8 cellular contexts compared by ENCODE assay signal in the genomic region with DNA sequence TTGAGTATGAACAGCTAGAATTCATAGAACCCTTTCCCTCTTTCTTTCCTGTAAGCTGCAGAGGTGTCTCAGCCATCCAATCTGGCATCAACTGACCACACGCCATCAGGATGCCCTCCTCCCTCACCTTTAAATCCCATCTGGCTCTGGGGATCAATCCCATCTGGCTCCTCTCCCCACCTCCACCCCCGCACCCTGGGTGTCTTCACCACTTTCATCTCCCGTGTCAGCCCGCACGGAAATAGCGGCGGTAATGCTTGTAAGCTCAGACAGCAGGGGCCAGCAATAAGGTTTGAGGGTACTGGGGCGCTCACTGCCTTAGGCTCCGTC. TPM values are rescaled to one million over a fixed set of nuclear protein-coding genes. Genes with fewer than 3 reads are reported as not detected.
A peak's percentile ranks its signal among the peaks of the same experiment; 100 is the strongest.
DNase-seq lines count a peak whose midpoint lies in the region; ATAC-seq and TF ChIP-seq lines count a peak whose summit lies in the region.

No MANE protein-coding gene starts in this region.

- no peaks in the 10 kb centered on the region for H3K79me2 ChIP-seq in Loucy (ENCODE audit: insufficient read depth, low read length)

- TF ChIP-seq CTCF in CD4-positive, alpha-beta T cell (IDR thresholded peaks at IDR 0.05) = no peak
- TF ChIP-seq CTCF in Loucy (conservative IDR thresholded peaks at IDR 0.05; ENCODE audit: low read length) = no peak
- no peak for TF ChIP-seq CTCF in brain microvascular endothelial cell (IDR thresholded peaks at IDR 0.05; ENCODE audit: low read depth, low read length, missing control alignments)

- peak overlapping the region; percentile 88 for H3K4me3 Mint-ChIP-seq in CD4-positive, alpha-beta T cell

- H3K4me1 Mint-ChIP-seq in CD4-positive, alpha-beta T cell (ENCODE audit: low read depth) = peaks cover 63% of the 10 kb centered on the region

- intact Hi-C loops in CD4-positive, alpha-beta T cell (cut with DNase I, micrococcal nuclease) = loop anchor here (2.0 to 10.0 kb wide), 3 partner anchors 35 to 688 kb away; a partner anchor contains a TSS

- peaks cover 66% of the 10 kb centered on the region for H3K36me3 Mint-ChIP-seq in CD4-positive, alpha-beta T cell (ENCODE audit: low read depth)

- H3K9me3 Mint-ChIP-seq in CD4-positive, alpha-beta T cell = no peaks in the 10 kb centered on the region

- peak overlapping the region; percentile 96 for H3K27ac Mint-ChIP-seq in CD4-positive, alpha-beta T cell

- peak overlapping the region; percentile 34; the same call in 1 of the 2 replicates for H2AFZ ChIP-seq in Loucy (ENCODE audit: low read length)

- H3K27me3 ChIP-seq in CD4-positive, alpha-beta T cell (ENCODE audit: control insufficient read depth, insufficient read depth, low read length) = no peaks in the 10 kb centered on the region
- H3K27me3 ChIP-seq in Loucy (ENCODE audit: insufficient read depth, low read length, poor library complexity, severe bottlenecking) = peaks cover 45% of the 10 kb centered on the region
- peaks cover 22% of the 10 kb centered on the region for H3K27me3 ChIP-seq in brain microvascular endothelial cell (replicated peaks)
- peaks cover 22% of the 10 kb centered on the region for H3K27me3 ChIP-seq in mucosa of stomach (ENCODE audit: control insufficient read depth, insufficient read depth, low read length)

- H3K36me3 ChIP-seq in Loucy (ENCODE audit: insufficient read depth, low read length) (no peaks in the 10 kb centered on the region), brain microvascular endothelial cell (replicated peaks) (peaks cover 3% of the 10 kb centered on the region), mucosa of stomach (ENCODE audit: control insufficient read depth, insufficient read depth, low read length) (no peaks in the 10 kb centered on the region)

- peaks cover 55% of the 10 kb centered on the region for H3K4me1 ChIP-seq in Loucy (ENCODE audit: insufficient read depth, low read length, poor library complexity, severe bottlenecking)
- peaks cover 58% of the 10 kb centered on the region for H3K4me1 ChIP-seq in mucosa of stomach (ENCODE audit: control insufficient read depth, insufficient read depth, low read length)

- no peak for TF ChIP-seq POLR2A in erythroblast (IDR thresholded peaks at IDR 0.05; ENCODE audit: low read length)

- H3K27me3 Mint-ChIP-seq in CD4-positive, alpha-beta T cell = no peaks in the 10 kb centered on the region

- POLR2A ChIA-PET in CD4-positive, alpha-beta T cell (lab: Charles Lee) = interaction anchor here (1.3 to 10.1 kb wide), 11 partner anchors 7 to 136 kb away, joined by 5 to 202 read pairs (median 47); a partner anchor contains a TSS

- H4K20me1 ChIP-seq in Loucy (ENCODE audit: insufficient read depth, low read length, poor library complexity, severe bottlenecking) = peaks cover 11% of the 10 kb centered on the region

- peak overlapping the region; percentile 85 for H3K4me2 ChIP-seq in Loucy (ENCODE audit: low read depth, low read length, poor library complexity, severe bottlenecking)

- no peaks in the 10 kb centered on the region for H3K9me2 ChIP-seq in Loucy (replicated peaks; ENCODE audit: low read depth, low read length)

- no peaks in the 10 kb centered on the region for H3K9me3 ChIP-seq in CD4-positive, alpha-beta T cell (ENCODE audit: control insufficient read depth, low read length)
- H3K9me3 ChIP-seq in Loucy (ENCODE audit: insufficient read depth, low read depth, low read length) (no peaks in the 10 kb centered on the region), mucosa of stomach (ENCODE audit: control insufficient read depth, low read length) (no peaks in the 10 kb centered on the region)

- peak overlapping the region; percentile 87 for H3K27ac ChIP-seq in CD4-positive, alpha-beta T cell (ENCODE audit: low read depth, low read length)
- no peak overlapping the region for H3K27ac ChIP-seq in brain microvascular endothelial cell

- CTCF ChIA-PET in CD4-positive, alpha-beta T cell (lab: Charles Lee) = interaction anchor here (0.6 to 8.4 kb wide), 8 partner anchors 22 to 247 kb away, joined by 3 to 97 read pairs (median 6); a partner anchor contains a TSS

- peak overlapping the region; percentile 73 for H3K4me3 ChIP-seq in Loucy (ENCODE audit: low read length, poor library complexity, severe bottlenecking)
- peak overlapping the region; percentile 49 for H3K4me3 ChIP-seq in brain microvascular endothelial cell (ENCODE audit: low read depth, low read length)
- H3K4me3 ChIP-seq in mucosa of stomach (ENCODE audit: low read length) = peak overlapping the region; percentile 88

- no peaks in the 10 kb centered on the region for H3F3A ChIP-seq in Loucy (ENCODE audit: low read depth)

- in situ Hi-C loops in brain microvascular endothelial cell (cut with HindIII; ENCODE audit: low pct_ligation_motif_present, low sequenced_read_pairs) = no loop called here

- peak overlapping the region; percentile 47 for H3K9ac ChIP-seq in Loucy (ENCODE audit: low read depth, low read length, poor library complexity, severe bottlenecking)
- peak overlapping the region; percentile 83 for H3K9ac ChIP-seq in mucosa of stomach (ENCODE audit: low read length)

- DNase-seq in CD4-positive, alpha-beta T cell = peak in 5 of 10 experiments; percentile 14 to 51 (median 22)
- DNase-seq in brain microvascular endothelial cell (no peak), occipital lobe (lab: John Stamatoyannopoulos, UW) (no peak), erythroblast (lab: John Stamatoyannopoulos, UW) (no peak)

- ATAC-seq in CD4-positive, alpha-beta T cell (ENCODE audit: poor library complexity) = no peak
- no peak for ATAC-seq in HG02884 (IDR thresholded peaks at IDR 0.05; ENCODE audit: unreplicated experiment)
- ATAC-seq in GM21717 (IDR thresholded peaks at IDR 0.05; ENCODE audit: unreplicated experiment) = no peak

RNA-seq across cellular contexts. Expression of a gene that starts 0.5 kb away (rescaled TPM):
- total RNA-seq in CD4-positive, alpha-beta T cell = not detected
- total RNA-seq in occipital lobe = not detected

RNA-seq across cellular contexts. Expression of a gene that starts 1.2 kb away (rescaled TPM):
- total RNA-seq in CD4-positive, alpha-beta T cell = 100 to 1,000 TPM; 183 to 185 TPM
- 2.7 TPM for total RNA-seq in occipital lobe

RNA-seq across cellular contexts. Expression of a gene that starts 7.3 kb away (rescaled TPM):
- 10 to 100 TPM; 11.2 to 14.1 TPM for total RNA-seq in CD4-positive, alpha-beta T cell
- total RNA-seq in occipital lobe = 15.4 TPM

RNA-seq across cellular contexts. Expression of a gene that starts 7.3 kb away (rescaled TPM):
- 1 to 10 TPM; 2.4 to 3.0 TPM for total RNA-seq in CD4-positive, alpha-beta T cell
- total RNA-seq in occipital lobe = 2.7 TPM

RNA-seq across cellular contexts. Expression of a gene that starts 22.9 kb away (rescaled TPM):
- 100 to 1,000 TPM; 128 to 135 TPM for total RNA-seq in CD4-positive, alpha-beta T cell
- 40.4 TPM for total RNA-seq in occipital lobe

Comparison
In these comparisons a context has a peak if more than half of its experiments do, and no peak if none do; other contexts are left out.
1. RNA of a gene that starts 1.2 kb away (total RNA-seq): 183 to 185 TPM in CD4-positive, alpha-beta T cell; 2.7 TPM in occipital lobe (single experiment); every median in the first group is over 10 times any median in the second.
2. Peak in every context shown above with its lines, with median percentiles within 50 percentile points of each other: H3K4me3 ChIP-seq.